9 cellular contexts compared by ENCODE assay signal in genomic region chr22:31628969-31629723, GRCh38. TPM values are rescaled to one million over a fixed set of nuclear protein-coding genes. Genes with fewer than 3 reads are reported as not detected.
A peak's percentile ranks its signal among the peaks of the same experiment; 100 is the strongest.
DNase-seq lines count a peak whose midpoint lies in the region; ATAC-seq, FAIRE-seq and TF ChIP-seq lines count a peak whose summit lies in the region.
"Had no signal": no experiment of that assay in that cellular context is flagged by ENCODE, and none has a peak within 500 bp of the region (broad histone marks: within the 10 kb centered on the region; RNA-seq: fewer than 3 reads in every experiment).

No MANE protein-coding gene starts in this region.

- no peak overlapping the region for H3K27ac ChIP-seq in thoracic aorta

- CTCF ChIA-PET in activated naive CD4-positive, alpha-beta T cell treated with anti-CD3 and anti-CD28 coated beads, Interleukin-2, amount 10 ng/mL, durations not matched to agents 7 days and 5 days (lab: Charles Lee) = interaction anchor here (1.7 kb wide), 1 partner anchor 45 kb away, joined by 4 read pairs; no protein-coding TSS in a partner anchor
- CTCF ChIA-PET in activated CD8-positive, alpha-beta T cell treated with anti-CD3 and anti-CD28 coated beads, Interleukin-2, amount 10 ng/mL, durations not matched to agents 7 days and 5 days (lab: Charles Lee) = interaction anchor here (1.2 to 7.4 kb wide), 3 partner anchors 46 to 342 kb away, joined by 3 to 58 read pairs (median 9); no protein-coding TSS in a partner anchor

- no peaks in the 10 kb centered on the region for H3K27me3 ChIP-seq in thoracic aorta (replicated peaks; ENCODE audit: insufficient read depth)
- H3K27me3 ChIP-seq: SJCRH30 had no signal

- POLR2A ChIA-PET in activated CD8-positive, alpha-beta T cell treated with anti-CD3 and anti-CD28 coated beads, Interleukin-2, amount 10 ng/mL, durations not matched to agents 7 days and 5 days (lab: Charles Lee) = interaction anchor here (1.4 to 2.1 kb wide), 3 partner anchors 8 to 230 kb away, joined by 3 to 15 read pairs (median 4); partner anchors contain the start of gene DRG1

- peak overlapping the region; percentile 83 for H3K4me3 Mint-ChIP-seq in activated naive CD4-positive, alpha-beta T cell treated with anti-CD3 and anti-CD28 coated beads, Interleukin-2, amount 10 ng/mL, durations not matched to agents 7 days and 5 days
- H3K4me3 Mint-ChIP-seq in activated CD8-positive, alpha-beta T cell treated with anti-CD3 and anti-CD28 coated beads, Interleukin-2, amount 10 ng/mL, durations not matched to agents 7 days and 5 days = peak overlapping the region; percentile 83

- peak; percentile 39 for DNase-seq in activated naive CD4-positive, alpha-beta T cell treated with anti-CD3 and anti-CD28 coated beads, Interleukin-2, amount 10 ng/mL, durations not matched to agents 7 days and 5 days
- no peak for DNase-seq in activated naive CD4-positive, alpha-beta T cell treated with anti-CD3 and anti-CD28 coated beads, Interleukin-2, amount 50 U/mL, for 16 hours
- DNase-seq in activated CD8-positive, alpha-beta T cell treated with anti-CD3 and anti-CD28 coated beads, Interleukin-2, amount 10 ng/mL, durations not matched to agents 7 days and 5 days = peak; percentile 42
- DNase-seq in germinal center (ENCODE audit: low spot score) = peak; percentile 44
- DNase-seq in thoracic aorta (ENCODE audit: low spot score) = no peak
- DNase-seq in H4 (ENCODE audit: low spot score) = no peak
- no peak for DNase-seq in GM19239 (ENCODE audit: insufficient read length, low spot score)
- DNase-seq in activated CD4-positive, CD25-positive, alpha-beta regulatory T cell treated with anti-CD3 and anti-CD28 coated beads, Interleukin-2, amount 50 U/mL, for 72 hours = no peak
- DNase-seq: SJCRH30 had no signal

- H3K4me1 ChIP-seq in thoracic aorta (ENCODE audit: control insufficient read depth in 1 of 2, low read depth in 2 of 2) = peaks cover 13 to 42% of the 10 kb centered on the region in 2 donors
- H3K4me1 ChIP-seq: SJCRH30 had no signal

- ATAC-seq in activated CD8-positive, alpha-beta T cell treated with anti-CD3 and anti-CD28 coated beads, Interleukin-2, amount 10 ng/mL, durations not matched to agents 7 days and 5 days = no peak
- no peak for ATAC-seq in thoracic aorta (ENCODE audit: insufficient number of reproducible peaks, low FRiP score, low read depth)

- peak overlapping the region; percentile 92 for H3K27ac Mint-ChIP-seq in activated naive CD4-positive, alpha-beta T cell treated with anti-CD3 and anti-CD28 coated beads, Interleukin-2, amount 10 ng/mL, durations not matched to agents 7 days and 5 days
- peak overlapping the region; percentile 96 for H3K27ac Mint-ChIP-seq in activated CD8-positive, alpha-beta T cell treated with anti-CD3 and anti-CD28 coated beads, Interleukin-2, amount 10 ng/mL, durations not matched to agents 7 days and 5 days

- no peaks in the 10 kb centered on the region for H3K36me3 ChIP-seq in thoracic aorta
- H3K36me3 ChIP-seq: SJCRH30 had no signal

- no peak for FAIRE-seq in GM19239 (lab: Jason Lieb, UNC)

- no peaks in the 10 kb centered on the region for H3K9me3 ChIP-seq in thoracic aorta
- H3K9me3 ChIP-seq: SJCRH30 had no signal

- no peak for TF ChIP-seq CTCF in thoracic aorta (IDR thresholded peaks at IDR 0.05)

- H3K4me1 Mint-ChIP-seq in activated naive CD4-positive, alpha-beta T cell treated with anti-CD3 and anti-CD28 coated beads, Interleukin-2, amount 10 ng/mL, durations not matched to agents 7 days and 5 days = peaks cover 42% of the 10 kb centered on the region
- peaks cover 41% of the 10 kb centered on the region for H3K4me1 Mint-ChIP-seq in activated CD8-positive, alpha-beta T cell treated with anti-CD3 and anti-CD28 coated beads, Interleukin-2, amount 10 ng/mL, durations not matched to agents 7 days and 5 days (ENCODE audit: low read depth)

- H3K4me3 ChIP-seq in thoracic aorta = peak overlapping the region; percentile 95

- H3K9me3 Mint-ChIP-seq in activated naive CD4-positive, alpha-beta T cell treated with anti-CD3 and anti-CD28 coated beads, Interleukin-2, amount 10 ng/mL, durations not matched to agents 7 days and 5 days = no peaks in the 10 kb centered on the region
- H3K9me3 Mint-ChIP-seq in activated CD8-positive, alpha-beta T cell treated with anti-CD3 and anti-CD28 coated beads, Interleukin-2, amount 10 ng/mL, durations not matched to agents 7 days and 5 days (ENCODE audit: insufficient read depth) = no peaks in the 10 kb centered on the region

- H3K27me3 Mint-ChIP-seq in activated naive CD4-positive, alpha-beta T cell treated with anti-CD3 and anti-CD28 coated beads, Interleukin-2, amount 10 ng/mL, durations not matched to agents 7 days and 5 days = no peaks in the 10 kb centered on the region
- no peaks in the 10 kb centered on the region for H3K27me3 Mint-ChIP-seq in activated CD8-positive, alpha-beta T cell treated with anti-CD3 and anti-CD28 coated beads, Interleukin-2, amount 10 ng/mL, durations not matched to agents 7 days and 5 days (ENCODE audit: low read depth)

- H3K36me3 Mint-ChIP-seq in activated naive CD4-positive, alpha-beta T cell treated with anti-CD3 and anti-CD28 coated beads, Interleukin-2, amount 10 ng/mL, durations not matched to agents 7 days and 5 days = peaks cover 2% of the 10 kb centered on the region
- H3K36me3 Mint-ChIP-seq in activated CD8-positive, alpha-beta T cell treated with anti-CD3 and anti-CD28 coated beads, Interleukin-2, amount 10 ng/mL, durations not matched to agents 7 days and 5 days (ENCODE audit: low read depth) = peaks cover 2% of the 10 kb centered on the region

RNA-seq across cellular contexts. Expression of gene PISD, which starts 32.9 kb away (rescaled TPM):
- total RNA-seq in activated CD8-positive, alpha-beta T cell treated with anti-CD3 and anti-CD28 coated beads, Interleukin-2, amount 10 ng/mL, durations not matched to agents 7 days and 5 days = 10 to 100 TPM; 28.8 to 29.2 TPM
- total RNA-seq in thoracic aorta = 10 to 100 TPM; 41.4 to 54.9 TPM
- total RNA-seq in H4 (2014; rRNA removed; shearing (Covaris generic)) = 17.6 and 18.8 TPM in 2 replicates

Comparison
In these comparisons a context has a peak if more than half of its experiments do, and no peak if none do; other contexts are left out.
1. DNase-seq: peak in activated naive CD4-positive, alpha-beta T cell treated with anti-CD3 and anti-CD28 coated beads, Interleukin-2, amount 10 ng/mL, durations not matched to agents 7 days and 5 days (single experiment), activated CD8-positive, alpha-beta T cell treated with anti-CD3 and anti-CD28 coated beads, Interleukin-2, amount 10 ng/mL, durations not matched to agents 7 days and 5 days (single experiment) and germinal center (single experiment); none in activated naive CD4-positive, alpha-beta T cell treated with anti-CD3 and anti-CD28 coated beads, Interleukin-2, amount 50 U/mL, for 16 hours (single experiment), thoracic aorta (single experiment), H4 (single experiment), GM19239 (single experiment) and activated CD4-positive, CD25-positive, alpha-beta regulatory T cell treated with anti-CD3 and anti-CD28 coated beads, Interleukin-2, amount 50 U/mL, for 72 hours (single experiment).